In the genomic region with DNA sequence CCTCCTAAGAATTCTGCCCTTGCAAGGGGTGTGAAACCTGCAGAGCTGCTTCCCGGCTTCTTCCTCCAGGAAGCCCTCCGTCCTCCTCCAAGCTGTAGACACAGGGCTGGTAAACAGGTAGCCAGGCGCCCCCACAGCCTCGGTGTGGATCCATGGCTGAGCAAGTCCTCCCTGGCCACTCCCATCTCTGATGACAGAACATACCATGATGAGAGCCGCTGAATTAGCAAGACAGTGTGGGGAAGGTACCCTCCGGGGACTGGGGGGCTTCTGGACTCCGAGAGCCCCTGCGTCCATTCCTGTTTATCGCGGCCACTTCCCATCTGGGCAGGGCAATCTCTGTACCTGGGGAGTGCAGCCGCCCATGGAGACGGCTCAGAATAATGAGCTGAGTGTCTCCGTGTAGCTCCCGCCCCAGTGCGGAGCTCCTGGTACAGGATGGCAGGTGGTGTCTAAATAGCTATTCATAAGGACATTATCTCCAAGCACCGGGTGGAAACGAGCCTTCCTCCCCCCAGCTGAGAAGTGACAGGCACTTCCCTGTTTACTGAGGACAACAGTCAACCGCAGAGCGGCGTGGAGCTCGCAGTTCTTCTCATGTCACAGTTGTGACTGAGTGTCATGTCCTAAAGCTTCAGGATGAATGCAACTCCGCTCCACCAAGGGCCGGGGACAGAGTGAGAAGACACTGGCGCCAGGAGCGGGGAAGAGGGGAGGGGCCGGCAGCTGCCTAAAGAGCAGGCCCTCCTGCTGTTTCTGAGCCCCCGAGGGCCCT, we compare ENCODE assay signal across 1 cellular context.
TF ChIP-seq lines count a peak whose summit lies in the region.

No MANE protein-coding gene starts in this region.

TF ChIP-seq in K562, 482 proteins besides CTCF, POLR2A, EP300 and RAD21 (continued from another document and continues in another):
- TF ChIP-seq RFX7 (CRISPR knock-in tag; IDR thresholded peaks at IDR 0.05), result no peak
- TF ChIP-seq ZNF197 (CRISPR knock-in tag; IDR thresholded peaks at IDR 0.05; ENCODE audit: low read depth), result no peak
- TF ChIP-seq ZNF146 (CRISPR knock-in tag; IDR thresholded peaks at IDR 0.05; ENCODE audit: unreplicated experiment), result no peak
- TF ChIP-seq, protein P1, sequence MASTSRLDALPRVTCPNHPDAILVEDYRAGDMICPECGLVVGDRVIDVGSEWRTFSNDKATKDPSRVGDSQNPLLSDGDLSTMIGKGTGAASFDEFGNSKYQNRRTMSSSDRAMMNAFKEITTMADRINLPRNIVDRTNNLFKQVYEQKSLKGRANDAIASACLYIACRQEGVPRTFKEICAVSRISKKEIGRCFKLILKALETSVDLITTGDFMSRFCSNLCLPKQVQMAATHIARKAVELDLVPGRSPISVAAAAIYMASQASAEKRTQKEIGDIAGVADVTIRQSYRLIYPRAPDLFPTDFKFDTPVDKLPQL (IDR thresholded peaks at IDR 0.05; ENCODE audit: extremely low read depth, insufficient read length), result no peak
- TF ChIP-seq CBX2 (IDR thresholded peaks at IDR 0.05; ENCODE audit: insufficient read depth, low read length, poor library complexity, severe bottlenecking), result no peak
- no peak for TF ChIP-seq ZNF766 (CRISPR knock-in tag; conservative IDR thresholded peaks at IDR 0.05)
- no peak for TF ChIP-seq POU5F1 (IDR thresholded peaks at IDR 0.05; ENCODE audit: borderline replicate concordance, low read depth, low read length, partially characterized antibody)
- TF ChIP-seq MCM3 (IDR thresholded peaks at IDR 0.05), result no peak
- TF ChIP-seq IFI16 (CRISPR knock-in tag; IDR thresholded peaks at IDR 0.05), result no peak
- TF ChIP-seq CREM (IDR thresholded peaks at IDR 0.05; ENCODE audit: low read depth), result peak; percentile 61
- peak in 1 of 2 experiments; percentile 44; a peak in 3 of 4 replicates for TF ChIP-seq NRF1 (conservative IDR thresholded peaks at IDR 0.05 in 1 of 2, IDR thresholded peaks at IDR 0.05 in 1 of 2)
- TF ChIP-seq MCM7 (IDR thresholded peaks at IDR 0.05), result no peak
- no peak for TF ChIP-seq PHTF2 (CRISPR knock-in tag; IDR thresholded peaks at IDR 0.05)
- TF ChIP-seq, protein P2, sequence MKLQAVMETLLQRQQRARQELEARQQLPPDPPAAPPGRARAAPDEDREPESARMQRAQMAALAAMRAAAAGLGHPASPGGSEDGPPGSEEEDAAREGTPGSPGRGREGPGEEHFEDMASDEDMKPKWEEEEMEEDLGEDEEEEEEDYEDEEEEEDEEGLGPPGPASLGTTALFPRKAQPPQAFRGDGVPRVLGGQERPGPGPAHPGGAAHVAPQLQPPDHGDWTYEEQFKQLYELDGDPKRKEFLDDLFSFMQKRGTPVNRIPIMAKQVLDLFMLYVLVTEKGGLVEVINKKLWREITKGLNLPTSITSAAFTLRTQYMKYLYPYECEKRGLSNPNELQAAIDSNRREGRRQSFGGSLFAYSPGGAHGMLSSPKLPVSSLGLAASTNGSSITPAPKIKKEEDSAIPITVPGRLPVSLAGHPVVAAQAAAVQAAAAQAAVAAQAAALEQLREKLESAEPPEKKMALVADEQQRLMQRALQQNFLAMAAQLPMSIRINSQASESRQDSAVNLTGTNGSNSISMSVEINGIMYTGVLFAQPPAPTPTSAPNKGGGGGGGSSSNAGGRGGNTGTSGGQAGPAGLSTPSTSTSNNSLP (IDR thresholded peaks at IDR 0.05; ENCODE audit: borderline replicate concordance, low read depth, low read length), result no peak
- no peak for TF ChIP-seq ARHGAP35 (IDR thresholded peaks at IDR 0.05; ENCODE audit: partially characterized antibody)
- TF ChIP-seq NCOA1 (IDR thresholded peaks at IDR 0.05; ENCODE audit: low read depth), result peak; percentile 27; the same call in 1 of the 2 replicates
- no peak for TF ChIP-seq CBX8 (IDR thresholded peaks at IDR 0.05; ENCODE audit: borderline replicate concordance, extremely low read depth, low read depth, low read length, poor library complexity, severe bottlenecking)
- TF ChIP-seq FOXK1 (CRISPR knock-in tag; IDR thresholded peaks at IDR 0.05; ENCODE audit: borderline replicate concordance), result 0 out of 2 replicates have a peak, but pooled peaks have one; percentile 86
- TF ChIP-seq NUFIP1 (IDR thresholded peaks at IDR 0.05; ENCODE audit: partially characterized antibody), result no peak
- no peak for TF ChIP-seq ZFPM2 (CRISPR knock-in tag; IDR thresholded peaks at IDR 0.05)
- TF ChIP-seq, protein P3, sequence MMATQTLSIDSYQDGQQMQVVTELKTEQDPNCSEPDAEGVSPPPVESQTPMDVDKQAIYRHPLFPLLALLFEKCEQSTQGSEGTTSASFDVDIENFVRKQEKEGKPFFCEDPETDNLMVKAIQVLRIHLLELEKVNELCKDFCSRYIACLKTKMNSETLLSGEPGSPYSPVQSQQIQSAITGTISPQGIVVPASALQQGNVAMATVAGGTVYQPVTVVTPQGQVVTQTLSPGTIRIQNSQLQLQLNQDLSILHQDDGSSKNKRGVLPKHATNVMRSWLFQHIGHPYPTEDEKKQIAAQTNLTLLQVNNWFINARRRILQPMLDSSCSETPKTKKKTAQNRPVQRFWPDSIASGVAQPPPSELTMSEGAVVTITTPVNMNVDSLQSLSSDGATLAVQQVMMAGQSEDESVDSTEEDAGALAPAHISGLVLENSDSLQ (IDR thresholded peaks at IDR 0.05), result peak; percentile 91
- TF ChIP-seq GTF2E2 (tag; IDR thresholded peaks at IDR 0.05), result no peak
- no peak for TF ChIP-seq ZNF274 (IDR thresholded peaks at IDR 0.05; ENCODE audit: borderline replicate concordance, low read depth, low read length)
- TF ChIP-seq, protein P4, sequence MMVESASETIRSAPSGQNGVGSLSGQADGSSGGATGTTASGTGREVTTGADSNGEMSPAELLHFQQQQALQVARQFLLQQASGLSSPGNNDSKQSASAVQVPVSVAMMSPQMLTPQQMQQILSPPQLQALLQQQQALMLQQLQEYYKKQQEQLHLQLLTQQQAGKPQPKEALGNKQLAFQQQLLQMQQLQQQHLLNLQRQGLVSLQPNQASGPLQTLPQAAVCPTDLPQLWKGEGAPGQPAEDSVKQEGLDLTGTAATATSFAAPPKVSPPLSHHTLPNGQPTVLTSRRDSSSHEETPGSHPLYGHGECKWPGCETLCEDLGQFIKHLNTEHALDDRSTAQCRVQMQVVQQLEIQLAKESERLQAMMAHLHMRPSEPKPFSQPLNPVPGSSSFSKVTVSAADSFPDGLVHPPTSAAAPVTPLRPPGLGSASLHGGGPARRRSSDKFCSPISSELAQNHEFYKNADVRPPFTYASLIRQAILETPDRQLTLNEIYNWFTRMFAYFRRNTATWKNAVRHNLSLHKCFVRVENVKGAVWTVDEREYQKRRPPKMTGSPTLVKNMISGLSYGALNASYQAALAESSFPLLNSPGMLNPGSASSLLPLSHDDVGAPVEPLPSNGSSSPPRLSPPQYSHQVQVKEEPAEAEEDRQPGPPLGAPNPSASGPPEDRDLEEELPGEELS (CRISPR knock-in tag; IDR thresholded peaks at IDR 0.05; ENCODE audit: borderline replicate concordance), result peak; percentile 99
- no peak for TF ChIP-seq ETS2 (tag; IDR thresholded peaks at IDR 0.05; ENCODE audit: borderline replicate concordance, poor library complexity, severe bottlenecking)
- 0 out of 2 replicates have a peak, but pooled peaks have one; percentile 28 for TF ChIP-seq ZNF431 (CRISPR knock-in tag; IDR thresholded peaks at IDR 0.05)
- peak; percentile 62; the same call in 1 of the 2 replicates for TF ChIP-seq TAL1 (IDR thresholded peaks at IDR 0.05)
- TF ChIP-seq SAFB2 (IDR thresholded peaks at IDR 0.05; ENCODE audit: borderline replicate concordance, low read depth, low read length, severe bottlenecking), result no peak
- TF ChIP-seq, protein P5, sequence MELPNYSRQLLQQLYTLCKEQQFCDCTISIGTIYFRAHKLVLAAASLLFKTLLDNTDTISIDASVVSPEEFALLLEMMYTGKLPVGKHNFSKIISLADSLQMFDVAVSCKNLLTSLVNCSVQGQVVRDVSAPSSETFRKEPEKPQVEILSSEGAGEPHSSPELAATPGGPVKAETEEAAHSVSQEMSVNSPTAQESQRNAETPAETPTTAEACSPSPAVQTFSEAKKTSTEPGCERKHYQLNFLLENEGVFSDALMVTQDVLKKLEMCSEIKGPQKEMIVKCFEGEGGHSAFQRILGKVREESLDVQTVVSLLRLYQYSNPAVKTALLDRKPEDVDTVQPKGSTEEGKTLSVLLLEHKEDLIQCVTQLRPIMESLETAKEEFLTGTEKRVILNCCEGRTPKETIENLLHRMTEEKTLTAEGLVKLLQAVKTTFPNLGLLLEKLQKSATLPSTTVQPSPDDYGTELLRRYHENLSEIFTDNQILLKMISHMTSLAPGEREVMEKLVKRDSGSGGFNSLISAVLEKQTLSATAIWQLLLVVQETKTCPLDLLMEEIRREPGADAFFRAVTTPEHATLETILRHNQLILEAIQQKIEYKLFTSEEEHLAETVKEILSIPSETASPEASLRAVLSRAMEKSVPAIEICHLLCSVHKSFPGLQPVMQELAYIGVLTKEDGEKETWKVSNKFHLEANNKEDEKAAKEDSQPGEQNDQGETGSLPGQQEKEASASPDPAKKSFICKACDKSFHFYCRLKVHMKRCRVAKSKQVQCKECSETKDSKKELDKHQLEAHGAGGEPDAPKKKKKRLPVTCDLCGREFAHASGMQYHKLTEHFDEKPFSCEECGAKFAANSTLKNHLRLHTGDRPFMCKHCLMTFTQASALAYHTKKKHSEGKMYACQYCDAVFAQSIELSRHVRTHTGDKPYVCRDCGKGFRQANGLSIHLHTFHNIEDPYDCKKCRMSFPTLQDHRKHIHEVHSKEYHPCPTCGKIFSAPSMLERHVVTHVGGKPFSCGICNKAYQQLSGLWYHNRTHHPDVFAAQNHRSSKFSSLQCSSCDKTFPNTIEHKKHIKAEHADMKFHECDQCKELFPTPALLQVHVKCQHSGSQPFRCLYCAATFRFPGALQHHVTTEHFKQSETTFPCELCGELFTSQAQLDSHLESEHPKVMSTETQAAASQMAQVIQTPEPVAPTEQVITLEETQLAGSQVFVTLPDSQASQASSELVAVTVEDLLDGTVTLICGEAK (IDR thresholded peaks at IDR 0.05), result no peak
- TF ChIP-seq, protein P5 (CRISPR knock-in tag; IDR thresholded peaks at IDR 0.05), result no peak
- no peak for TF ChIP-seq MIER1 (IDR thresholded peaks at IDR 0.05; ENCODE audit: low read depth)
- TF ChIP-seq, protein P6, sequence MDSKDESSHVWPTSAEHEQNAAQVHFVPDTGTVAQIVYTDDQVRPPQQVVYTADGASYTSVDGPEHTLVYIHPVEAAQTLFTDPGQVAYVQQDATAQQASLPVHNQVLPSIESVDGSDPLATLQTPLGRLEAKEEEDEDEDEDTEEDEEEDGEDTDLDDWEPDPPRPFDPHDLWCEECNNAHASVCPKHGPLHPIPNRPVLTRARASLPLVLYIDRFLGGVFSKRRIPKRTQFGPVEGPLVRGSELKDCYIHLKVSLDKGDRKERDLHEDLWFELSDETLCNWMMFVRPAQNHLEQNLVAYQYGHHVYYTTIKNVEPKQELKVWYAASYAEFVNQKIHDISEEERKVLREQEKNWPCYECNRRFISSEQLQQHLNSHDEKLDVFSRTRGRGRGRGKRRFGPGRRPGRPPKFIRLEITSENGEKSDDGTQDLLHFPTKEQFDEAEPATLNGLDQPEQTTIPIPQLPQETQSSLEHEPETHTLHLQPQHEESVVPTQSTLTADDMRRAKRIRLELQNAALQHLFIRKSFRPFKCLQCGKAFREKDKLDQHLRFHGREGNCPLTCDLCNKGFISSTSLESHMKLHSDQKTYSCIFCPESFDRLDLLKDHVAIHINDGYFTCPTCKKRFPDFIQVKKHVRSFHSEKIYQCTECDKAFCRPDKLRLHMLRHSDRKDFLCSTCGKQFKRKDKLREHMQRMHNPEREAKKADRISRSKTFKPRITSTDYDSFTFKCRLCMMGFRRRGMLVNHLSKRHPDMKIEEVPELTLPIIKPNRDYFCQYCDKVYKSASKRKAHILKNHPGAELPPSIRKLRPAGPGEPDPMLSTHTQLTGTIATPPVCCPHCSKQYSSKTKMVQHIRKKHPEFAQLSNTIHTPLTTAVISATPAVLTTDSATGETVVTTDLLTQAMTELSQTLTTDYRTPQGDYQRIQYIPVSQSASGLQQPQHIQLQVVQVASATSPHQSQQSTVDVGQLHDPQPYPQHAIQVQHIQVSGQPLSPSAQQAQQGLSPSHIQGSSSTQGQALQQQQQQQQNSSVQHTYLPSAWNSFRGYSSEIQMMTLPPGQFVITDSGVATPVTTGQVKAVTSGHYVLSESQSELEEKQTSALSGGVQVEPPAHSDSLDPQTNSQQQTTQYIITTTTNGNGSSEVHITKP (IDR thresholded peaks at IDR 0.05; ENCODE audit: partially characterized antibody), result peak; percentile 61
- TF ChIP-seq, protein P7, sequence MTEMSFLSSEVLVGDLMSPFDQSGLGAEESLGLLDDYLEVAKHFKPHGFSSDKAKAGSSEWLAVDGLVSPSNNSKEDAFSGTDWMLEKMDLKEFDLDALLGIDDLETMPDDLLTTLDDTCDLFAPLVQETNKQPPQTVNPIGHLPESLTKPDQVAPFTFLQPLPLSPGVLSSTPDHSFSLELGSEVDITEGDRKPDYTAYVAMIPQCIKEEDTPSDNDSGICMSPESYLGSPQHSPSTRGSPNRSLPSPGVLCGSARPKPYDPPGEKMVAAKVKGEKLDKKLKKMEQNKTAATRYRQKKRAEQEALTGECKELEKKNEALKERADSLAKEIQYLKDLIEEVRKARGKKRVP (CRISPR knock-in tag; IDR thresholded peaks at IDR 0.05), result no peak
- TF ChIP-seq HDGF (IDR thresholded peaks at IDR 0.05), result no peak
- no peak for TF ChIP-seq BCL6 (CRISPR knock-in tag; IDR thresholded peaks at IDR 0.05)
